Comparison of ENCODE assay signal across 10 cellular contexts in the genomic region with DNA sequence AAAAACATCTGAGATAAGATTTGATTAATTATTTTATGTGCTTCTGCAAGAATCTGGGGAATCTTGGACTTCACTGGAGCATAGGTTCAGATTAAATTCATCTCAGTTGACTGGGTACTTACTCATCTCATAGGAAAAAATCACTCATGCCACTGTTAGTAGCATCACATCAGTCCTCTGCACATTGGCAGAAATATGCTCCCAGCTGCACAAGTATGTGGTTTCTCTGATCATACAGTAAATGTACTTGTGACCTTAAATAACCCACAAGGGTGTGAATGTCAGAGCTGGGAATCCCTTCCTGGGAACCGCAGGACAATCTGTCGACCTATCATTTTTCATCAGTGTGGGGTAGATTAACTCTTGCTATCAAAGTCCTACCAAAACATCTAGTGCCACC.
A peak's percentile ranks its signal among the peaks of the same experiment; 100 is the strongest.
DNase-seq lines count a peak whose midpoint lies in the region; TF ChIP-seq lines count a peak whose summit lies in the region.
"Had no signal": no experiment of that assay in that cellular context is flagged by ENCODE, and none has a peak within 500 bp of the region (broad histone marks: within the 10 kb centered on the region; RNA-seq: fewer than 3 reads in every experiment).

No MANE protein-coding gene starts in this region.

- DNase-seq in DMS 273 treated with DMSO at 0.1 percent for 48 hours (lab: John Stamatoyannopoulos, UW) (peak; percentile 94), HS-5 (ENCODE audit: low read depth) (peak; percentile 85), hepatic stellate cell (ENCODE audit: low spot score) (peak; percentile 6), KBM-7 (no peak), epidermal melanocyte (ENCODE audit: insufficient read length, low spot score) (no peak), tibial artery (no peak)
- DNase-seq in activated T-cell treated with anti-CD3 and anti-CD28 coated beads, Interleukin-2, amount 50 U/mL, for 48 hours: peak; percentile 34 to 44
- DNase-seq: occipital lobe, SHP77 treated with DMSO at 0.1 percent for 48 hours, trophoblast cell had no signal

- in situ Hi-C loops in KBM-7 (cut with MboI; ENCODE audit: low pct_unique_long_range_greater_than_20kb, low sequenced_read_pairs): no loop called here

- intact Hi-C loops in tibial artery (cut with DNase I; ENCODE audit: low total_unique reads): no loop called here

- no peak for TF ChIP-seq CTCF in tibial artery (IDR thresholded peaks at IDR 0.05)

- no peaks in the 10 kb centered on the region for H3K36me3 ChIP-seq in tibial artery

- H3K27ac ChIP-seq in tibial artery: no peak overlapping the region

- no peaks in the 10 kb centered on the region for H3K9me3 ChIP-seq in tibial artery

- no peak overlapping the region for H3K4me3 ChIP-seq in tibial artery

- no peaks in the 10 kb centered on the region for H3K27me3 ChIP-seq in tibial artery

- no peaks in the 10 kb centered on the region for H3K4me1 ChIP-seq in tibial artery

Comparison
In these comparisons a context has a peak if more than half of its experiments do, and no peak if none do; other contexts are left out.
1. DNase-seq: peak in DMS 273 treated with DMSO at 0.1 percent for 48 hours (single experiment), HS-5 (single experiment), activated T-cell treated with anti-CD3 and anti-CD28 coated beads, Interleukin-2, amount 50 U/mL, for 48 hours (2 of 2) and hepatic stellate cell (single experiment); none in KBM-7 (single experiment), epidermal melanocyte (single experiment) and tibial artery (0 of 2).